Comparison of ENCODE assay signal across 17 cellular contexts in genomic region chr4:94523617-94524016, GRCh38.
DNase-seq lines count a peak whose midpoint lies in the region; ATAC-seq and TF ChIP-seq lines count a peak whose summit lies in the region.
"Had no signal": no experiment of that assay in that cellular context is flagged by ENCODE, and none has a peak within 500 bp of the region (broad histone marks: within the 10 kb centered on the region; RNA-seq: fewer than 3 reads in every experiment).

No MANE protein-coding gene starts in this region.

- H3K4me3 ChIP-seq in left ventricle myocardium inferior, result no peak overlapping the region
- H3K4me3 ChIP-seq in brain microvascular endothelial cell (ENCODE audit: low read depth, low read length), result no peak overlapping the region
- H3K4me3 ChIP-seq: GM12878 had no signal

- intact Hi-C loops in left ventricle myocardium inferior (cut with micrococcal nuclease), result no loop called here
- intact Hi-C loops in Right ventricle myocardium inferior (cut with DNase I), result no loop called here

- H3K4me1 Mint-ChIP-seq in endothelial cell (ENCODE audit: unreplicated experiment), result peaks cover 18% of the 10 kb centered on the region

- H3K9me3 Mint-ChIP-seq in endothelial cell (ENCODE audit: unreplicated experiment), result no peaks in the 10 kb centered on the region
- H3K9me3 Mint-ChIP-seq: activated naive CD4-positive, alpha-beta T cell treated with anti-CD3 and anti-CD28 coated beads, Interleukin-2, amount 50 U/mL, for 24 hours; CD8-positive, alpha-beta memory T cell; natural killer cell had no signal

- H3K27ac Mint-ChIP-seq in endothelial cell (ENCODE audit: unreplicated experiment), result no peak overlapping the region
- H3K27ac Mint-ChIP-seq: activated naive CD4-positive, alpha-beta T cell treated with anti-CD3 and anti-CD28 coated beads, Interleukin-2, amount 50 U/mL, for 24 hours; CD8-positive, alpha-beta memory T cell; natural killer cell had no signal

- peaks cover 1% of the 10 kb centered on the region for H3K27me3 Mint-ChIP-seq in endothelial cell (ENCODE audit: unreplicated experiment)
- H3K27me3 Mint-ChIP-seq: activated naive CD4-positive, alpha-beta T cell treated with anti-CD3 and anti-CD28 coated beads, Interleukin-2, amount 50 U/mL, for 24 hours; CD8-positive, alpha-beta memory T cell had no signal

- in situ Hi-C loops in brain microvascular endothelial cell (cut with HindIII; ENCODE audit: low pct_ligation_motif_present, low sequenced_read_pairs), result no loop called here

- no peaks in the 10 kb centered on the region for H3K9me3 ChIP-seq in left ventricle myocardium inferior (replicated peaks)

- H3K27me3 ChIP-seq in left ventricle myocardium inferior (ENCODE audit: low read depth), result no peaks in the 10 kb centered on the region
- H3K27me3 ChIP-seq in brain microvascular endothelial cell (replicated peaks), result no peaks in the 10 kb centered on the region

- peaks cover 99% of the 10 kb centered on the region for H3K4me1 ChIP-seq in left ventricle myocardium inferior

- H3K36me3 Mint-ChIP-seq in endothelial cell (ENCODE audit: low read depth, unreplicated experiment), result no peaks in the 10 kb centered on the region
- H3K36me3 Mint-ChIP-seq: natural killer cell had no signal

- TF ChIP-seq CTCF in left ventricle myocardium inferior (IDR thresholded peaks at IDR 0.05; ENCODE audit: borderline replicate concordance), result no peak
- TF ChIP-seq CTCF in brain microvascular endothelial cell (IDR thresholded peaks at IDR 0.05; ENCODE audit: low read depth, low read length, missing control alignments), result no peak
- no peak for TF ChIP-seq CTCF in endothelial cell (IDR thresholded peaks at IDR 0.05; ENCODE audit: unreplicated experiment)

- H3K27ac ChIP-seq in left ventricle myocardium inferior (replicated peaks), result peak overlapping the region; percentile 66
- H3K27ac ChIP-seq in brain microvascular endothelial cell, result peak overlapping the region; percentile 72

- ATAC-seq in Right ventricle myocardium inferior, result no peak
- ATAC-seq in GM18867 (IDR thresholded peaks at IDR 0.05; ENCODE audit: unreplicated experiment), result no peak
- ATAC-seq in HG03439 (IDR thresholded peaks at IDR 0.05; ENCODE audit: unreplicated experiment), result no peak
- ATAC-seq: activated CD4-positive, CD25-positive, alpha-beta regulatory T cell treated with anti-CD3 and anti-CD28 coated beads, Interleukin-2, amount 50 U/mL, for 24 hours; GM12878; left ventricle myocardium superior; natural killer cell had no signal

- no peak overlapping the region for H3K4me3 Mint-ChIP-seq in endothelial cell (ENCODE audit: unreplicated experiment)
- H3K4me3 Mint-ChIP-seq: activated naive CD4-positive, alpha-beta T cell treated with anti-CD3 and anti-CD28 coated beads, Interleukin-2, amount 50 U/mL, for 24 hours; CD8-positive, alpha-beta memory T cell; natural killer cell had no signal

- DNase-seq in left ventricle myocardium inferior (no peak), Right ventricle myocardium inferior (ENCODE audit: missing footprints) (no peak), brain microvascular endothelial cell (peak; percentile 66), glomerular visceral epithelial cell (ENCODE audit: extremely low spot score) (peak; percentile 8), epidermal melanocyte (ENCODE audit: insufficient read length, low spot score) (no peak), endothelial cell (ENCODE audit: low spot score) (no peak)
- DNase-seq: CD8-positive, alpha-beta memory T cell; cerebellar nuclear complex; left ventricle myocardium superior; natural killer cell; NCI-H2081 treated with DMSO at 0.1 percent for 48 hours; NCI-H82 had no signal

- H3K36me3 ChIP-seq in left ventricle myocardium inferior, result peaks cover 15% of the 10 kb centered on the region
- peaks cover 13% of the 10 kb centered on the region for H3K36me3 ChIP-seq in brain microvascular endothelial cell (replicated peaks)

Comparison
In these comparisons a context has a peak if more than half of its experiments do, and no peak if none do; other contexts are left out.
1. DNase-seq: peak in brain microvascular endothelial cell (single experiment) and glomerular visceral epithelial cell (single experiment); none in left ventricle myocardium inferior (single experiment), Right ventricle myocardium inferior (single experiment), epidermal melanocyte (single experiment) and endothelial cell (single experiment).